15 cellular contexts compared by ENCODE assay signal in the genomic region with DNA sequence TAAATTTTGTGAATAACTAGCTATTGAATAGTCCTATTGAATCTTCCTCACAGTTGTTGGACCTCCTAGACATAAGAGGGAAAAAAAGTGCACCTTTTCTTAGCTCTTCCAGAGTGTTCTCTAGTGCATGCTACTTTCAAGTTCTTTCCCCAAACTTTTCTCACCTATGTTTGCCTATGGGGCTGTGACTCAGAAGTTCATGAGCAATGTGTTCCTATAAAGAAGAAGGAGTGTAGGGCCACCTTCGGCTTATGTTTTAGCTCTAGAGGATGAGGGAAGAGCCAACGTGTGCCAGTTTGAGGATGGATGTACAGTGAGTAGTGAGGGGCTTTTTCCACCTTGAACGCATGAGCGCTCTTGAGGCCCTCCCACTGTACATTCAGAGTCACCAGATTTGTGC. TPM values are rescaled to one million over a fixed set of nuclear protein-coding genes. Genes with fewer than 3 reads are reported as not detected.
DNase-seq lines count a peak whose midpoint lies in the region; ATAC-seq, FAIRE-seq and TF ChIP-seq lines count a peak whose summit lies in the region.
"Had no signal": no experiment of that assay in that cellular context is flagged by ENCODE, and none has a peak within 500 bp of the region (broad histone marks: within the 10 kb centered on the region; RNA-seq: fewer than 3 reads in every experiment).

No MANE protein-coding gene starts in this region.

- H4K91ac ChIP-seq in trophoblast cell (ENCODE audit: low read depth, low read length) = peak overlapping the region; percentile 64

- no peak overlapping the region for H3K23ac ChIP-seq in trophoblast cell (ENCODE audit: low read length)

- in situ Hi-C loops in HepG2 (cut with HindIII; ENCODE audit: extremely low pct_ligation_motif_present, low pct_unique_long_range_greater_than_20kb) = no loop called here

- H3K36me3 ChIP-seq in HepG2 (replicated peaks in 1 of 2; ENCODE audit: control insufficient read depth in 1 of 2, insufficient read depth in 2 of 2, low read length in 2 of 2) = no peaks in the 10 kb centered on the region
- H3K36me3 ChIP-seq in right lobe of liver = no peaks in the 10 kb centered on the region
- H3K36me3 ChIP-seq in trophoblast cell (ENCODE audit: control insufficient read depth in 1 of 2, insufficient read depth in 2 of 2, low read length in 2 of 2) = no peaks in the 10 kb centered on the region
- H3K36me3 ChIP-seq in lower lobe of right lung = no peaks in the 10 kb centered on the region
- H3K36me3 ChIP-seq: BLaER1 had no signal

- no peak for FAIRE-seq in HepG2 (lab: Jason Lieb, UNC)
- FAIRE-seq: GM18507 had no signal

- no peak overlapping the region for H3K4ac ChIP-seq in trophoblast cell (ENCODE audit: low read depth, low read length)

- no peaks in the 10 kb centered on the region for H4K20me1 ChIP-seq in HepG2 (ENCODE audit: insufficient read depth, low read length)
- H4K20me1 ChIP-seq: BLaER1 had no signal

- DNase-seq in HepG2 (ENCODE audit: low spot score) (no peak), right lobe of liver (no peak), foreskin keratinocyte (peak in 1 of 2 donors; percentile 20), trophoblast cell (no peak), lower lobe of right lung (no peak)
- DNase-seq: 8988T; AML-193; CD8-positive, alpha-beta memory T cell; DMS 273 treated with DMSO at 0.1 percent for 48 hours; GOT3 had no signal

- peak overlapping the region; percentile 21 for H2AK5ac ChIP-seq in trophoblast cell (ENCODE audit: low read length)

- peaks cover 28% of the 10 kb centered on the region for H3K79me2 ChIP-seq in HepG2 (ENCODE audit: insufficient read depth, low read length)
- H3K79me2 ChIP-seq in trophoblast cell (ENCODE audit: control insufficient read depth, insufficient read depth, low read length, poor library complexity) = no peaks in the 10 kb centered on the region

- POLR2A ChIA-PET in HepG2 (lab: Yijun Ruan, JAX) = interaction anchor here (1.5 to 19.0 kb wide), 3 partner anchors 8 to 28 kb away, joined by 4 to 733 read pairs (median 30); partner anchors contain the start of gene HNMT

- no peak overlapping the region for H4K8ac ChIP-seq in trophoblast cell (ENCODE audit: low read depth, low read length)

- H3K4me1 ChIP-seq in HepG2 (ENCODE audit: insufficient read depth, low read length) = peaks cover 82% of the 10 kb centered on the region
- peaks cover 0 to 37% (median 2%) of the 10 kb centered on the region in 4 donors for H3K4me1 ChIP-seq in right lobe of liver
- H3K4me1 ChIP-seq in foreskin keratinocyte = no peaks in the 10 kb centered on the region
- no peaks in the 10 kb centered on the region for H3K4me1 ChIP-seq in trophoblast cell (ENCODE audit: control insufficient read depth in 1 of 2, insufficient read depth in 2 of 2, low read length in 2 of 2)
- H3K4me1 ChIP-seq in lower lobe of right lung = no peaks in the 10 kb centered on the region
- H3K4me1 ChIP-seq: BLaER1 had no signal

- H3K27ac ChIP-seq in HepG2 (ENCODE audit: extremely low read length, insufficient read depth, low read length) (peak overlapping the region; percentile 99), right lobe of liver (no peak overlapping the region), foreskin keratinocyte (no peak overlapping the region), trophoblast cell (ENCODE audit: low read depth, low read length) (no peak overlapping the region), lower lobe of right lung (no peak overlapping the region)
- H3K27ac ChIP-seq: BLaER1 had no signal

- peak overlapping the region; percentile 18 for H3K14ac ChIP-seq in trophoblast cell (ENCODE audit: low read length)

- H4K12ac ChIP-seq in trophoblast cell (ENCODE audit: low read depth, low read length) = no peak overlapping the region

- 78% methylated on average over 4 of the region's 4 CpGs for WGBS in HepG2 (ENCODE audit: low lambda C conversion rate)
- WGBS in right lobe of liver (ENCODE audit: insufficient coverage, low coverage, low lambda C conversion rate, missing lambda C conversion rate) = 74% methylated on average over 4 of the region's 4 CpGs
- WGBS in trophoblast cell (ENCODE audit: extremely low coverage, insufficient coverage, insufficient read length) = no CpG with 5 or more reads among the region's 4 CpGs

- H3K18ac ChIP-seq in trophoblast cell (ENCODE audit: low read length) = peak overlapping the region; percentile 17

- H3K79me1 ChIP-seq in trophoblast cell (ENCODE audit: low read length) = peaks cover 27% of the 10 kb centered on the region

- TF ChIP-seq EP300 in HepG2 (IDR thresholded peaks at IDR 0.05; ENCODE audit: low read depth in 2 of 2, low read length in 2 of 2) (no peak), HepG2 (CRISPR knock-in tag; IDR thresholded peaks at IDR 0.05; ENCODE audit: borderline replicate concordance) (no peak)

- no peak overlapping the region for H2BK5ac ChIP-seq in trophoblast cell (ENCODE audit: low read depth, low read length, poor library complexity)

- H2AFZ ChIP-seq in HepG2 (ENCODE audit: low read length) (no peak overlapping the region), trophoblast cell (ENCODE audit: insufficient read depth, low read length, poor library complexity) (peak overlapping the region; percentile 8)

- H3K4me2 ChIP-seq in HepG2 (ENCODE audit: low read depth, low read length) (no peak overlapping the region), trophoblast cell (ENCODE audit: low read length) (no peak overlapping the region)
- H3K4me2 ChIP-seq: BLaER1 had no signal

- H2BK12ac ChIP-seq in trophoblast cell (ENCODE audit: low read length) = peak overlapping the region; percentile 44

- TF ChIP-seq RAD21 in HepG2 (CRISPR knock-in tag; IDR thresholded peaks at IDR 0.05) = no peak

- H2BK120ac ChIP-seq in trophoblast cell (ENCODE audit: insufficient read depth, low read length, poor library complexity) = peak overlapping the region; percentile 26

- intact Hi-C loops in HepG2 (cut with micrococcal nuclease; ENCODE audit: unreplicated experiment) = no loop called here
- intact Hi-C loops in right lobe of liver (cut with DNase I) = no loop called here
- intact Hi-C loops in lower lobe of right lung (cut with DNase I) = no loop called here

- CTCF ChIA-PET in HepG2 (lab: Yijun Ruan, JAX; ENCODE audit: low intra/inter-chr PET ratio, low total read pairs) = no interaction called here

- H3K9me3 ChIP-seq in HepG2 (ENCODE audit: low read length) (peaks cover 5% of the 10 kb centered on the region; the same call in 1 of the 2 replicates), right lobe of liver (no peaks in the 10 kb centered on the region), trophoblast cell (ENCODE audit: insufficient read depth, low read depth, low read length) (no peaks in the 10 kb centered on the region), lower lobe of right lung (no peaks in the 10 kb centered on the region)
- H3K9me3 ChIP-seq: BLaER1 had no signal

- no peaks in the 10 kb centered on the region for H3K27me3 ChIP-seq in HepG2 (ENCODE audit: control insufficient read depth in 1 of 2, insufficient read depth in 2 of 2, low read length in 2 of 2)
- no peaks in the 10 kb centered on the region for H3K27me3 ChIP-seq in right lobe of liver
- H3K27me3 ChIP-seq in foreskin keratinocyte = no peaks in the 10 kb centered on the region
- no peaks in the 10 kb centered on the region for H3K27me3 ChIP-seq in trophoblast cell (ENCODE audit: insufficient read depth, low read length)
- no peaks in the 10 kb centered on the region for H3K27me3 ChIP-seq in lower lobe of right lung (ENCODE audit: low read depth)
- H3K27me3 ChIP-seq: BLaER1 had no signal

- TF ChIP-seq CTCF in HepG2 (CRISPR knock-in tag; IDR thresholded peaks at IDR 0.05) (no peak), right lobe of liver (IDR thresholded peaks at IDR 0.05) (no peak), foreskin keratinocyte (conservative IDR thresholded peaks at IDR 0.05) (no peak), lower lobe of right lung (IDR thresholded peaks at IDR 0.05) (no peak)

- TF ChIP-seq POLR2A in HepG2 (IDR thresholded peaks at IDR 0.05; ENCODE audit: insufficient read depth in 1 of 2, low read depth in 2 of 2, low read length in 2 of 2) = no peak
- TF ChIP-seq POLR2A in right lobe of liver (IDR thresholded peaks at IDR 0.05) = no peak

- H3K9ac ChIP-seq in HepG2 (ENCODE audit: insufficient read depth, low read depth, low read length) = no peak overlapping the region
- H3K9ac ChIP-seq in trophoblast cell (ENCODE audit: low read length) = no peak overlapping the region
- H3K9ac ChIP-seq: BLaER1 had no signal

- ATAC-seq in HepG2 = no peak
- ATAC-seq in right lobe of liver = no peak
- peak; percentile 37 for ATAC-seq in foreskin keratinocyte
- no peak for ATAC-seq in HG03025 (IDR thresholded peaks at IDR 0.05; ENCODE audit: low FRiP score, unreplicated experiment)
- ATAC-seq in lower lobe of right lung = no peak
- ATAC-seq in GM18517 (IDR thresholded peaks at IDR 0.05; ENCODE audit: unreplicated experiment) = no peak

- BruUV-seq in HepG2 (replicated peaks; lab: Mats Ljungman, UMichigan) = no TSS peak

- no peak overlapping the region for H3K4me3 ChIP-seq in HepG2 (replicated peaks in 1 of 3; ENCODE audit: insufficient read depth in 1 of 3, low read depth in 2 of 3, low read length in 3 of 3)
- H3K4me3 ChIP-seq in right lobe of liver = no peak overlapping the region
- no peak overlapping the region for H3K4me3 ChIP-seq in trophoblast cell (ENCODE audit: low read depth, low read length)
- H3K4me3 ChIP-seq in lower lobe of right lung = no peak overlapping the region
- H3K4me3 ChIP-seq: BLaER1 had no signal

RNA-seq across cellular contexts. Expression of gene HNMT, which starts 27.0 kb away (rescaled TPM):
- total RNA-seq in HepG2 (2016; rRNA removed; fragmentation: Illumina TruSeq; extraction: Trizol) = 309 and 372 TPM in 2 replicates
- 103 and 116 TPM in 2 replicates for total RNA-seq in HepG2 (2016; cell fraction: cytosol; rRNA removed; fragmentation: Illumina TruSeq; extraction: Trizol; ENCODE audit: low read depth)
- total RNA-seq in HepG2 (2016; cell fraction: insoluble cytoplasmic fraction; rRNA removed; fragmentation: Illumina TruSeq; extraction: Trizol) = 312 and 373 TPM in 2 replicates
- total RNA-seq in HepG2 (2016; cell fraction: membrane; rRNA removed; fragmentation: Illumina TruSeq; extraction: Trizol) = 157 and 177 TPM in 2 replicates
- 234 and 240 TPM in 2 replicates for total RNA-seq in HepG2 (2016; cell fraction: nucleus; rRNA removed; fragmentation: Illumina TruSeq; extraction: Trizol)
- 259 and 279 TPM in 2 replicates for polyA plus RNA-seq in HepG2 (2011; rRNA removed)
- 170 and 271 TPM in 2 replicates for polyA plus RNA-seq in HepG2 (2011; cell fraction: cytosol; rRNA removed)
- polyA plus RNA-seq in HepG2 (2011; cell fraction: nucleus; rRNA removed) = 129 and 171 TPM in 2 replicates
- polyA plus RNA-seq in HepG2 (2012) = 561 and 648 TPM in 2 replicates
- 80.3 and 85.6 TPM in 2 replicates for polyA plus RNA-seq in HepG2 (2016; cell fraction: cytosol; fragmentation: Illumina TruSeq; extraction: Trizol; ENCODE audit: low read depth)
- 297 and 326 TPM in 2 replicates for polyA plus RNA-seq in HepG2 (2016; cell fraction: insoluble cytoplasmic fraction; fragmentation: Illumina TruSeq; extraction: Trizol; ENCODE audit: low read depth)
- polyA plus RNA-seq in HepG2 (2016; cell fraction: membrane; fragmentation: Illumina TruSeq; extraction: Trizol; ENCODE audit: low read depth) = 111 and 113 TPM in 2 replicates
- polyA plus RNA-seq in HepG2 (2016; cell fraction: nucleus; fragmentation: Illumina TruSeq; extraction: Trizol; ENCODE audit: insufficient read depth, low read depth) = 221 and 224 TPM in 2 replicates
- polyA minus RNA-seq in HepG2 (2011; rRNA and poly(A)+ RNA removed; ENCODE audit: low replicate concordance) = 14.7 and 77.3 TPM in 2 replicates
- polyA minus RNA-seq in HepG2 (2011; cell fraction: cytosol; rRNA and poly(A)+ RNA removed) = 111 and 128 TPM in 2 replicates
- 529 and 697 TPM in 2 replicates for polyA minus RNA-seq in HepG2 (2011; cell fraction: nucleus; rRNA and poly(A)+ RNA removed)
- total RNA-seq in right lobe of liver = 100 to 1,000 TPM in 1 of 6 experiments, 10 to 100 TPM in 5; 47.2 to 101 (median 59.8) TPM
- 0.61 and 1.2 TPM in 2 replicates for total RNA-seq in foreskin keratinocyte
- 0.84 and 0.89 TPM in 2 replicates for polyA plus RNA-seq in foreskin keratinocyte
- 43.2 and 52.0 TPM in 2 replicates for polyA plus RNA-seq in trophoblast cell (2013)
- total RNA-seq in lower lobe of right lung = 99.3 TPM
- total RNA-seq: HT1080 had no signal
- polyA plus RNA-seq: CD8-positive, alpha-beta memory T cell had no signal

Comparison
In these comparisons a context has a peak if more than half of its experiments do, and no peak if none do; other contexts are left out.
1. RNA of gene HNMT, which starts 27.0 kb away (total RNA-seq): 103 to 373 TPM in HepG2, 99.3 TPM in lower lobe of right lung (single experiment) and 47.2 to 101 TPM in right lobe of liver; 0.61 to 1.2 TPM in foreskin keratinocyte; every median in the first group is over 10 times any median in the second.